ENCODE assay signal across 10 cellular contexts in genomic region chr7:98869374-98870070, GRCh38. TPM values are rescaled to one million over a fixed set of nuclear protein-coding genes. Genes with fewer than 3 reads are reported as not detected.
DNase-seq lines count a peak whose midpoint lies in the region; TF ChIP-seq lines count a peak whose summit lies in the region.
"Had no signal": no experiment of that assay in that cellular context is flagged by ENCODE, and none has a peak within 500 bp of the region (broad histone marks: within the 10 kb centered on the region; RNA-seq: fewer than 3 reads in every experiment).

TSS of gene TMEM130 (minus strand) at chr7:98870014. CDS start at chr7:98869861, 153 bp downstream.

- H3K4me3 ChIP-seq in HL-60 (replicated peaks; ENCODE audit: insufficient read depth, low read length) (peak within 1 kb of the TSS; percentile 28), colonic mucosa (no peak within 1 kb of the TSS)

- H3K9me3 ChIP-seq in colonic mucosa, result no peaks in the 10 kb centered on the region

- H3K27ac ChIP-seq in HL-60 (replicated peaks) (no peak within 1 kb of the TSS), colonic mucosa (no peak within 1 kb of the TSS)
- H3K27ac ChIP-seq: KMS-11 had no signal

- no peaks in the 10 kb centered on the region for H3K4me1 ChIP-seq in colonic mucosa

- TF ChIP-seq CTCF in HL-60 (IDR thresholded peaks at IDR 0.05; ENCODE audit: insufficient read depth, low read length) (no peak), neural crest cell (conservative IDR thresholded peaks at IDR 0.05) (no peak), colonic mucosa (IDR thresholded peaks at IDR 0.05) (no peak), GM13977 (IDR thresholded peaks at IDR 0.05; ENCODE audit: extremely low read depth, insufficient read depth, missing control alignments) (no peak)

- no peak within 1 kb of the TSS for H3K9ac ChIP-seq in colonic mucosa (ENCODE audit: low read depth in 2 of 2, low read length in 2 of 2)
- H3K9ac ChIP-seq: KMS-11 had no signal

- H3K27ac Mint-ChIP-seq in dendritic cell treated with granulocyte-macrophage colony-stimulating factor and Interleukin-4, amounts not matched to agents 40 ng/mL and 50 ng/mL, for 4 days, result peak within 1 kb of the TSS; percentile 78
- no peak within 1 kb of the TSS for H3K27ac Mint-ChIP-seq in neural crest cell (ENCODE audit: unreplicated experiment)

- no peaks in the 10 kb centered on the region for H3K9me3 Mint-ChIP-seq in dendritic cell treated with granulocyte-macrophage colony-stimulating factor and Interleukin-4, amounts not matched to agents 40 ng/mL and 50 ng/mL, for 4 days
- H3K9me3 Mint-ChIP-seq in neural crest cell, result no peaks in the 10 kb centered on the region

- peak within 1 kb of the TSS; percentile 79 for H3K4me3 Mint-ChIP-seq in dendritic cell treated with granulocyte-macrophage colony-stimulating factor and Interleukin-4, amounts not matched to agents 40 ng/mL and 50 ng/mL, for 4 days
- H3K4me3 Mint-ChIP-seq in neural crest cell, result peak within 1 kb of the TSS; percentile 78

- peaks cover 65% of the 10 kb centered on the region for H3K27me3 Mint-ChIP-seq in dendritic cell treated with granulocyte-macrophage colony-stimulating factor and Interleukin-4, amounts not matched to agents 40 ng/mL and 50 ng/mL, for 4 days
- H3K27me3 Mint-ChIP-seq in neural crest cell (ENCODE audit: low read depth), result peaks cover 62% of the 10 kb centered on the region

- H3K36me3 ChIP-seq in colonic mucosa, result no peaks in the 10 kb centered on the region

- H3K27me3 ChIP-seq in HL-60 (ENCODE audit: insufficient read depth, poor library complexity, severe bottlenecking), result peaks cover 14% of the 10 kb centered on the region
- H3K27me3 ChIP-seq in colonic mucosa, result peaks cover 32% of the 10 kb centered on the region

- peak; percentile 45 for DNase-seq in Caki2 (ENCODE audit: low read depth)
- no peak for DNase-seq in HL-60 (ENCODE audit: low read depth in 1 of 2, low spot score in 1 of 2)
- DNase-seq in neural crest cell (ENCODE audit: low read depth, low spot score), result no peak
- no peak for DNase-seq in colonic mucosa
- DNase-seq in amniotic stem cell (lab: John Stamatoyannopoulos, UW), result no peak
- DNase-seq in GM13977 (ENCODE audit: low spot score), result no peak
- no peak for DNase-seq in AG08396 (ENCODE audit: low spot score)

- in situ Hi-C loops in Caki2 (cut with HindIII; ENCODE audit: low pct_unique_long_range_greater_than_20kb, low sequenced_read_pairs), result no loop called here
- in situ Hi-C loops in GM13977 (cut with MboI; ENCODE audit: low pct_unique_long_range_greater_than_20kb, low sequenced_read_pairs, unreplicated experiment), result loop anchor here (25.0 kb wide), 1 partner anchor 557 kb away; no protein-coding TSS in a partner anchor

- no peaks in the 10 kb centered on the region for H3K36me3 Mint-ChIP-seq in dendritic cell treated with granulocyte-macrophage colony-stimulating factor and Interleukin-4, amounts not matched to agents 40 ng/mL and 50 ng/mL, for 4 days (ENCODE audit: low read depth)
- no peaks in the 10 kb centered on the region for H3K36me3 Mint-ChIP-seq in neural crest cell (ENCODE audit: low read depth)

- peaks cover 21% of the 10 kb centered on the region for H3K4me1 Mint-ChIP-seq in dendritic cell treated with granulocyte-macrophage colony-stimulating factor and Interleukin-4, amounts not matched to agents 40 ng/mL and 50 ng/mL, for 4 days (ENCODE audit: low read depth)
- no peaks in the 10 kb centered on the region for H3K4me1 Mint-ChIP-seq in neural crest cell

- intact Hi-C loops in dendritic cell treated with granulocyte-macrophage colony-stimulating factor and Interleukin-4, amounts not matched to agents 40 ng/mL and 50 ng/mL, for 4 days (cut with micrococcal nuclease), result loop anchor here (5.0 to 10.0 kb wide), 2 partner anchors 585 to 747 kb away; partner anchors contain the start of gene BRI3
- intact Hi-C loops in colonic mucosa (cut with DNase I), result no loop called here

RNA-seq across cellular contexts. Expression of gene TMEM130, which starts in this region (rescaled TPM):
- total RNA-seq in Caki2 (2014; rRNA removed; shearing (Covaris generic); ENCODE audit: low replicate concordance), result 27.3 TPM in 2 replicates
- total RNA-seq in neural crest cell (0.61 and 0.82 TPM in 2 replicates), colonic mucosa (1 to 10 TPM in 1 of 2 donors, under 1 TPM in 1; 0.12 to 1.5 TPM)
- total RNA-seq: liver had no signal

Comparison
In these comparisons a context has a peak if more than half of its experiments do, and no peak if none do; other contexts are left out.
1. RNA of gene TMEM130 (total RNA-seq): 27.3 TPM in Caki2; 0.12 to 1.5 TPM in colonic mucosa and 0.61 to 0.82 TPM in neural crest cell; every median in the first group is over 10 times any median in the second.